Comparison of ENCODE assay signal across 27 cellular contexts in genomic region chr16:65771707-65772106, GRCh38.
DNase-seq lines count a peak whose midpoint lies in the region; ATAC-seq and TF ChIP-seq lines count a peak whose summit lies in the region.
"Had no signal": no experiment of that assay in that cellular context is flagged by ENCODE, and none has a peak within 500 bp of the region (broad histone marks: within the 10 kb centered on the region; RNA-seq: fewer than 3 reads in every experiment).

No MANE protein-coding gene starts in this region.

- H3K36me3 Mint-ChIP-seq in endothelial cell (ENCODE audit: low read depth, unreplicated experiment) (peaks cover 12% of the 10 kb centered on the region), T-helper 17 cell (ENCODE audit: low read depth) (no peaks in the 10 kb centered on the region)
- H3K36me3 Mint-ChIP-seq: CD8-positive, alpha-beta T cell had no signal

- DNase-seq in RPMI7951 (ENCODE audit: low read depth) (peak; percentile 50), endothelial cell (ENCODE audit: low spot score) (no peak), T-helper 17 cell (no peak)
- DNase-seq: AML-193; C1 segment of cervical spinal cord; Caco-2; CD8-positive, alpha-beta T cell; Karpas-422; MV-4-11; NCI-H1105; NCI-H1436 treated with DMSO at 0.1 percent for 48 hours; NCI-H187 treated with DMSO at 0.1 percent for 48 hours; NCI-H2107; NCI-H446; NCI-H524 treated with DMSO at 0.1 percent for 48 hours; NCI-H774; PC-9; Right ventricle myocardium superior; RPMI8226 had no signal

- no peaks in the 10 kb centered on the region for H3K36me3 ChIP-seq in HUES48 (ENCODE audit: control insufficient read depth, insufficient read depth, low read length)
- H3K36me3 ChIP-seq in iPS-20b (ENCODE audit: insufficient read depth, low read depth, low read length), result peaks cover 6% of the 10 kb centered on the region; the same call in 1 of the 2 replicates
- H3K36me3 ChIP-seq: SJSA1 had no signal

- H3K4me3 Mint-ChIP-seq in endothelial cell (ENCODE audit: unreplicated experiment) (no peak overlapping the region), T-helper 17 cell (no peak overlapping the region)
- H3K4me3 Mint-ChIP-seq: CD8-positive, alpha-beta T cell had no signal

- TF ChIP-seq CTCF in endothelial cell (IDR thresholded peaks at IDR 0.05; ENCODE audit: unreplicated experiment), result no peak

- peaks cover 34% of the 10 kb centered on the region for H3K4me1 Mint-ChIP-seq in endothelial cell (ENCODE audit: unreplicated experiment)
- no peaks in the 10 kb centered on the region for H3K4me1 Mint-ChIP-seq in T-helper 17 cell

- H3K4me1 ChIP-seq in HUES48 (ENCODE audit: control insufficient read depth, insufficient read depth, low read length) (peaks cover 25% of the 10 kb centered on the region), iPS-20b (ENCODE audit: insufficient read depth, low read length) (peaks cover 24% of the 10 kb centered on the region)
- H3K4me1 ChIP-seq: A549, SJSA1 had no signal

- peaks cover 37% of the 10 kb centered on the region for H3K9me3 ChIP-seq in HUES48 (ENCODE audit: control insufficient read depth, insufficient read depth, low read length)
- peaks cover 26% of the 10 kb centered on the region for H3K9me3 ChIP-seq in iPS-20b (ENCODE audit: insufficient read depth, low read depth, low read length)
- no peaks in the 10 kb centered on the region for H3K9me3 ChIP-seq in T-helper 17 cell (ENCODE audit: control insufficient read depth, low read length, poor library complexity, severe bottlenecking)
- H3K9me3 ChIP-seq: A549 had no signal

- no peaks in the 10 kb centered on the region for H3K9me3 Mint-ChIP-seq in endothelial cell (ENCODE audit: unreplicated experiment)

- H3K27me3 ChIP-seq in HUES48 (ENCODE audit: control insufficient read depth, insufficient read depth, low read length) (no peaks in the 10 kb centered on the region), iPS-20b (ENCODE audit: insufficient read depth, low read length) (no peaks in the 10 kb centered on the region)
- H3K27me3 ChIP-seq: SJSA1 had no signal

- H3K9ac ChIP-seq in HUES48 (ENCODE audit: low read depth, low read length) (peak overlapping the region; percentile 46; the same call in 1 of the 2 replicates), iPS-20b (ENCODE audit: low read depth, low read length) (peak overlapping the region; percentile 60; the same call in 1 of the 2 replicates)

- H3K27ac ChIP-seq in HUES48 (ENCODE audit: low read depth, low read length) (peak overlapping the region; percentile 99), iPS-20b (ENCODE audit: low read length) (peak overlapping the region; percentile 39)
- H3K27ac ChIP-seq: A549, PC-9, SJSA1 had no signal

- ATAC-seq in HG03342 (IDR thresholded peaks at IDR 0.05; ENCODE audit: unreplicated experiment), result no peak
- no peak for ATAC-seq in T-helper 17 cell
- ATAC-seq in GM18909 (IDR thresholded peaks at IDR 0.05; ENCODE audit: poor library complexity, unreplicated experiment), result no peak
- ATAC-seq in HG03460 (IDR thresholded peaks at IDR 0.05; ENCODE audit: unreplicated experiment), result no peak
- ATAC-seq: A549; CD8-positive, alpha-beta T cell; HepG2 had no signal

- no peak overlapping the region for H3K4me3 ChIP-seq in HUES48 (ENCODE audit: low read depth, low read length)
- no peak overlapping the region; the same call in 1 of the 2 replicates for H3K4me3 ChIP-seq in iPS-20b (ENCODE audit: low read length)
- H3K4me3 ChIP-seq: A549, PC-9, SJSA1 had no signal

- H3K27ac Mint-ChIP-seq in endothelial cell (ENCODE audit: unreplicated experiment), result peak overlapping the region; percentile 59
- H3K27ac Mint-ChIP-seq in T-helper 17 cell, result no peak overlapping the region
- H3K27ac Mint-ChIP-seq: CD8-positive, alpha-beta T cell had no signal

- H3K27me3 Mint-ChIP-seq in endothelial cell (ENCODE audit: unreplicated experiment), result no peaks in the 10 kb centered on the region
- no peaks in the 10 kb centered on the region for H3K27me3 Mint-ChIP-seq in T-helper 17 cell
